ENCODE assay signal across 8 cellular contexts in genomic region chr22:41382610-41383009, GRCh38. TPM values are rescaled to one million over a fixed set of nuclear protein-coding genes. Genes with fewer than 3 reads are reported as not detected.
DNase-seq lines count a peak whose midpoint lies in the region; ATAC-seq and TF ChIP-seq lines count a peak whose summit lies in the region.

No MANE protein-coding gene starts in this region.

- intact Hi-C loops in esophagus muscularis mucosa (cut with DNase I): no loop called here

- no peaks in the 10 kb centered on the region for H3K27me3 ChIP-seq in Peyer's patch
- H3K27me3 ChIP-seq in esophagus muscularis mucosa: no peaks in the 10 kb centered on the region

- peak overlapping the region; percentile 92 to 97 (median 95) for H3K4me3 ChIP-seq in Peyer's patch
- H3K4me3 ChIP-seq in esophagus muscularis mucosa: peak overlapping the region; percentile 85 to 96 (median 88)

- no peak for TF ChIP-seq CTCF in Peyer's patch (IDR thresholded peaks at IDR 0.05)
- TF ChIP-seq CTCF in esophagus muscularis mucosa (IDR thresholded peaks at IDR 0.05): no peak
- no peak for TF ChIP-seq CTCF in progenitor cell of endocrine pancreas (IDR thresholded peaks at IDR 0.05; ENCODE audit: unreplicated experiment)

- H3K36me3 ChIP-seq in ES-I3 (ENCODE audit: insufficient read depth, low read length) (0 out of 2 replicates have a peak, but pooled peaks cover 2% of the 10 kb centered on the region), Peyer's patch (peaks cover 0 to 6% (median 0%) of the 10 kb centered on the region in 3 donors), esophagus muscularis mucosa (peaks cover 4 to 12% (median 8%) of the 10 kb centered on the region in 4 donors)

- 0 out of 2 replicates have a peak, but pooled peaks cover 5% of the 10 kb centered on the region for H3K4me1 ChIP-seq in ES-I3 (ENCODE audit: insufficient read depth, low read length)
- peaks cover 0 to 27% (median 12%) of the 10 kb centered on the region in 4 donors for H3K4me1 ChIP-seq in Peyer's patch
- peaks cover 27 to 73% (median 46%) of the 10 kb centered on the region in 4 donors for H3K4me1 ChIP-seq in esophagus muscularis mucosa

- H3K9me3 Mint-ChIP-seq in progenitor cell of endocrine pancreas (ENCODE audit: low read depth): no peaks in the 10 kb centered on the region

- H3K27me3 Mint-ChIP-seq in progenitor cell of endocrine pancreas: no peaks in the 10 kb centered on the region

- ATAC-seq in HG02759 (IDR thresholded peaks at IDR 0.05; ENCODE audit: unreplicated experiment): no peak

- TF ChIP-seq POLR2A in Peyer's patch (IDR thresholded peaks at IDR 0.05) (no peak), esophagus muscularis mucosa (IDR thresholded peaks at IDR 0.05; ENCODE audit: low read depth) (no peak)

- H3K27ac ChIP-seq in Peyer's patch (peak overlapping the region; percentile 95 to 100 (median 98)), esophagus muscularis mucosa (replicated peaks in 1 of 4) (peak overlapping the region; percentile 99 to 100 (median 99))

- H3K4me3 Mint-ChIP-seq in progenitor cell of endocrine pancreas (ENCODE audit: low read depth): peak overlapping the region; percentile 84

- no peak for TF ChIP-seq EP300 in esophagus muscularis mucosa (IDR thresholded peaks at IDR 0.05)

- H3K27ac Mint-ChIP-seq in progenitor cell of endocrine pancreas: peak overlapping the region; percentile 77

- peaks cover 19% of the 10 kb centered on the region for H3K4me1 Mint-ChIP-seq in progenitor cell of endocrine pancreas (ENCODE audit: low read depth)

- DNase-seq in Peyer's patch (no peak), esophagus muscularis mucosa (ENCODE audit: extremely low spot score) (no peak), progenitor cell of endocrine pancreas (ENCODE audit: low spot score, unreplicated experiment) (no peak), cerebellar cortex (ENCODE audit: low spot score) (no peak), NCI-H526 (lab: John Stamatoyannopoulos, UW) (no peak)
- no peak for DNase-seq in NK-92 treated with Interleukin-12 subunit alpha and Interleukin-12 subunit beta, amount 100 ng/mL, for 24 hours (lab: John Stamatoyannopoulos, UW)

- WGBS in esophagus muscularis mucosa: 19% methylated on average over 11 of the region's 19 CpGs

- no peaks in the 10 kb centered on the region for H3K36me3 Mint-ChIP-seq in progenitor cell of endocrine pancreas (ENCODE audit: insufficient read depth)

- peak overlapping the region; percentile 77; the same call in 1 of the 2 replicates for H3K9ac ChIP-seq in ES-I3 (ENCODE audit: low read depth, low read length)

- no peaks in the 10 kb centered on the region for H3K9me3 ChIP-seq in ES-I3 (ENCODE audit: control insufficient read depth, insufficient read depth, low read length)
- H3K9me3 ChIP-seq in Peyer's patch: no peaks in the 10 kb centered on the region
- H3K9me3 ChIP-seq in esophagus muscularis mucosa: no peaks in the 10 kb centered on the region

RNA-seq across cellular contexts. Expression of gene TEF, which starts 0.9 kb away (rescaled TPM):
- total RNA-seq in Peyer's patch: 10 to 100 TPM in 3 of 4 donors, 1 to 10 TPM in 1; 6.6 to 42.2 (median 27.0) TPM
- total RNA-seq in esophagus muscularis mucosa: 10 to 100 TPM; 19.5 to 47.8 (median 36.6) TPM
- 11.4 and 11.5 TPM in 2 replicates for total RNA-seq in progenitor cell of endocrine pancreas
